8 cellular contexts compared by ENCODE assay signal in the genomic region with DNA sequence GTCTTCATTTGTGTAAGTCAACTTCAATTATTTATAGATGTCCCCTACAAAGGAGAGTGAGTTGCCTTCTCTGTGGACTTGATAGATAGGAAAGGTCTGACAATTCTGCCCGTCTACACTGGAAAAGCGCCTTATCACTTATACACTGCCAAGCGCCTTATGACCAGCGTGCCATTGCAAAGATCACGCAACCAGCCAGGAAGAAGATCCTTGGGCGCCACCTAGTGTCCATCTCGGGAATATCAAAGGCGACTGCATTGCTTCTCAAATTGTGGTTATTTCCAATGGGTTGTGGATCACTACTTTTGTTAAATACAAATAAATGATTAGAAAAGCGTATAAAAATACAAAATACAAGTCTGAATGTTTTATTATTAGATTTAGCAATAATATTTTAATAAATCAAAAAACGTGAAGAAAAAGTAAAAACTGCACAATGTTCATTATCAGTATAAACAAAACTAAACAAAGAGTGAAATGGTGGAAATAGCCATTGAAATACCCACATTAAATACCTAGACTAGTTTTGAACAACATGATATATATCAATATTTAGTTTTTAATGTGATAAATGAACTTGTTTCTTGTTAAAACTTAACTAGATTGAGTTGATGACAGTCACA. TPM values are rescaled to one million over a fixed set of nuclear protein-coding genes. Genes with fewer than 3 reads are reported as not detected.
DNase-seq lines count a peak whose midpoint lies in the region; ATAC-seq and TF ChIP-seq lines count a peak whose summit lies in the region.

No MANE protein-coding gene starts in this region.

- H3K9me3 ChIP-seq in lung (ENCODE audit: control insufficient read depth in 2 of 2, insufficient read depth in 1 of 2, low read length in 1 of 2), result no peaks in the 10 kb centered on the region

- H3K4me3 ChIP-seq in dorsolateral prefrontal cortex (peak overlapping the region in 12 of 59 donors; percentile 1 to 31 (median 7)), lung (no peak overlapping the region)

- in situ Hi-C loops in ACHN (cut with HindIII; ENCODE audit: low pct_ligation_motif_present, low pct_unique_long_range_greater_than_20kb, low sequenced_read_pairs), result no loop called here

- H3K27me3 ChIP-seq in dorsolateral prefrontal cortex (no peaks in the 10 kb centered on the region), lung (ENCODE audit: control insufficient read depth, insufficient read depth) (no peaks in the 10 kb centered on the region)

- DNase-seq in ACHN (peak; percentile 68), NCI-H748 (lab: John Stamatoyannopoulos, UW; ENCODE audit: unreplicated experiment) (peak; percentile 94), dorsolateral prefrontal cortex (peak; percentile 74 to 94 (median 84)), lung (ENCODE audit: low spot score) (peak; percentile 84)
- DNase-seq in activated CD4-positive, alpha-beta T cell treated with anti-CD3 and anti-CD28 coated beads, Interleukin-2, amount 50 U/mL, for 24 hours (ENCODE audit: low read depth in 1 of 2, low spot score in 1 of 2), result peak; percentile 80 to 84
- DNase-seq in stimulated activated CD8-positive, alpha-beta memory T cell treated with anti-CD3 and anti-CD28 coated beads, Interleukin-12 subunit alpha, Interleukin-12 subunit beta, amount 100 ng/mL, for 4 hours (ENCODE audit: low read depth), result peak; percentile 58

- H3K4me1 ChIP-seq in lung (ENCODE audit: control insufficient read depth in 2 of 2, insufficient read depth in 2 of 2, low read length in 2 of 2), result peaks cover 1 to 3% of the 10 kb centered on the region in 2 donors

- peak; percentile 54 for ATAC-seq in GM18520 (IDR thresholded peaks at IDR 0.05; ENCODE audit: unreplicated experiment)
- peak; percentile 70 for ATAC-seq in HG03432 (IDR thresholded peaks at IDR 0.05; ENCODE audit: unreplicated experiment)
- peak; percentile 78 for ATAC-seq in lung (ENCODE audit: insufficient read depth, low FRiP score)

- H3K36me3 ChIP-seq in lung (ENCODE audit: control insufficient read depth in 2 of 2, insufficient read depth in 2 of 2, low read length in 2 of 2), result no peaks in the 10 kb centered on the region

- TF ChIP-seq CTCF in dorsolateral prefrontal cortex (IDR thresholded peaks at IDR 0.05 in 54 of 56, conservative IDR thresholded peaks at IDR 0.05 in 2 of 56; ENCODE audit: low read depth in 1 of 56, partially characterized antibody in 56 of 56), result peak; percentile 76 to 98 (median 94)
- TF ChIP-seq CTCF in lung (IDR thresholded peaks at IDR 0.05; ENCODE audit: control extremely low read depth, extremely low read depth), result peak; percentile 89

- H3K27ac ChIP-seq in dorsolateral prefrontal cortex (no peak overlapping the region), lung (ENCODE audit: low read depth in 1 of 2, low read length in 1 of 2) (no peak overlapping the region)

- intact Hi-C loops in dorsolateral prefrontal cortex (cut with DNase I), result loop anchor here (2.0 to 10.0 kb wide), 2 partner anchors 378 to 380 kb away; no protein-coding TSS in a partner anchor

- WGBS in lung, 2 donors, result 8 to 10% methylated on average over 10 of the region's 10 CpGs

RNA-seq across cellular contexts. Expression of a gene that starts 27.8 kb away (rescaled TPM):
- total RNA-seq in dorsolateral prefrontal cortex, result 100 to 1,000 TPM; 106 to 285 (median 202) TPM
- total RNA-seq in lung, result 100 to 1,000 TPM; 126 to 234 TPM
- 100 to 1,000 TPM; 145 to 165 TPM for polyA plus RNA-seq in lung
